In genomic region chr17:40545660-40546059, GRCh38 we compare ENCODE assay signal across 12 cellular contexts. TPM values are rescaled to one million over a fixed set of nuclear protein-coding genes. Genes with fewer than 3 reads are reported as not detected.
A peak's percentile ranks its signal among the peaks of the same experiment; 100 is the strongest.
DNase-seq lines count a peak whose midpoint lies in the region; ATAC-seq and TF ChIP-seq lines count a peak whose summit lies in the region.
"Had no signal": no experiment of that assay in that cellular context is flagged by ENCODE, and none has a peak within 500 bp of the region (broad histone marks: within the 10 kb centered on the region; RNA-seq: fewer than 3 reads in every experiment).

No MANE protein-coding gene starts in this region.

- no peak overlapping the region for H3K27ac ChIP-seq in WERI-Rb-1
- H3K27ac ChIP-seq: tibial nerve had no signal

- no peaks in the 10 kb centered on the region for H3K36me3 ChIP-seq in WERI-Rb-1
- H3K36me3 ChIP-seq: tibial nerve had no signal

- peaks cover 92% of the 10 kb centered on the region for H3K4me1 Mint-ChIP-seq in activated T-cell treated with anti-CD3 and anti-CD28 coated beads, Interleukin-2, amount 50 U/mL, for 24 hours (ENCODE audit: low read depth)
- peaks cover 54 to 60% (median 55%) of the 10 kb centered on the region in 3 donors for H3K4me1 Mint-ChIP-seq in IgD-negative memory B cell
- H3K4me1 Mint-ChIP-seq in stimulated activated effector memory CD8-positive, alpha-beta T cell treated with anti-CD3 and anti-CD28 coated beads, Interleukin-12 subunit alpha, Interleukin-12 subunit beta, amount 100 ng/mL, for 72 hours = peaks cover 84% of the 10 kb centered on the region

- no peaks in the 10 kb centered on the region for H3K27me3 Mint-ChIP-seq in activated T-cell treated with anti-CD3 and anti-CD28 coated beads, Interleukin-2, amount 50 U/mL, for 24 hours
- peaks cover 1% of the 10 kb centered on the region for H3K27me3 Mint-ChIP-seq in IgD-negative memory B cell

- H3K4me3 Mint-ChIP-seq in activated T-cell treated with anti-CD3 and anti-CD28 coated beads, Interleukin-2, amount 50 U/mL, for 24 hours = no peak overlapping the region
- H3K4me3 Mint-ChIP-seq in IgD-negative memory B cell = no peak overlapping the region
- H3K4me3 Mint-ChIP-seq in stimulated activated effector memory CD8-positive, alpha-beta T cell treated with anti-CD3 and anti-CD28 coated beads, Interleukin-12 subunit alpha, Interleukin-12 subunit beta, amount 100 ng/mL, for 72 hours = no peak overlapping the region

- no peak for TF ChIP-seq CTCF in WERI-Rb-1 (IDR thresholded peaks at IDR 0.05; ENCODE audit: low read depth, low read length)

- ATAC-seq in stimulated activated effector memory CD8-positive, alpha-beta T cell treated with anti-CD3 and anti-CD28 coated beads, Interleukin-12 subunit alpha, Interleukin-12 subunit beta, amount 100 ng/mL, for 72 hours = no peak

- no peaks in the 10 kb centered on the region for H3K36me3 Mint-ChIP-seq in activated T-cell treated with anti-CD3 and anti-CD28 coated beads, Interleukin-2, amount 50 U/mL, for 24 hours (ENCODE audit: low read depth)
- H3K36me3 Mint-ChIP-seq in IgD-negative memory B cell = no peaks in the 10 kb centered on the region
- H3K36me3 Mint-ChIP-seq in stimulated activated effector memory CD8-positive, alpha-beta T cell treated with anti-CD3 and anti-CD28 coated beads, Interleukin-12 subunit alpha, Interleukin-12 subunit beta, amount 100 ng/mL, for 72 hours = peaks cover 66% of the 10 kb centered on the region

- DNase-seq in activated T-cell treated with anti-CD3 and anti-CD28 coated beads, Interleukin-2, amount 50 U/mL, for 24 hours = peak; percentile 31
- no peak for DNase-seq in activated T-cell treated with anti-CD3 and anti-CD28 coated beads, Interleukin-2, amount 50 U/mL, for 1 hour
- DNase-seq in islet precursor cell (peak; percentile 48), SIG-M5 treated with dmso at 0.1 percent for 504 hours (lab: John Stamatoyannopoulos, UW; ENCODE audit: unreplicated experiment) (no peak), WERI-Rb-1 (no peak), Ammon's horn (ENCODE audit: low spot score) (no peak)
- no peak for DNase-seq in stimulated activated effector memory CD8-positive, alpha-beta T cell treated with anti-CD3 and anti-CD28 coated beads, Interleukin-12 subunit alpha, Interleukin-12 subunit beta, amount 100 ng/mL, for 72 hours (ENCODE audit: low spot score in 2 of 2)
- DNase-seq: activated T-cell treated with anti-CD3 and anti-CD28 coated beads for 4 hours, dermis blood vessel endothelial cell, NCI-H187 had no signal

- H3K9me3 Mint-ChIP-seq in activated T-cell treated with anti-CD3 and anti-CD28 coated beads, Interleukin-2, amount 50 U/mL, for 24 hours = no peaks in the 10 kb centered on the region
- no peaks in the 10 kb centered on the region for H3K9me3 Mint-ChIP-seq in IgD-negative memory B cell
- no peaks in the 10 kb centered on the region for H3K9me3 Mint-ChIP-seq in stimulated activated effector memory CD8-positive, alpha-beta T cell treated with anti-CD3 and anti-CD28 coated beads, Interleukin-12 subunit alpha, Interleukin-12 subunit beta, amount 100 ng/mL, for 72 hours

- H3K27ac Mint-ChIP-seq in activated T-cell treated with anti-CD3 and anti-CD28 coated beads, Interleukin-2, amount 50 U/mL, for 24 hours = peak overlapping the region; percentile 62
- H3K27ac Mint-ChIP-seq in IgD-negative memory B cell = peak overlapping the region in 2 of 3 donors; percentile 6 to 56
- peak overlapping the region; percentile 8 for H3K27ac Mint-ChIP-seq in stimulated activated effector memory CD8-positive, alpha-beta T cell treated with anti-CD3 and anti-CD28 coated beads, Interleukin-12 subunit alpha, Interleukin-12 subunit beta, amount 100 ng/mL, for 72 hours

- H3K4me3 ChIP-seq in WERI-Rb-1 (ENCODE audit: low read depth, low read length) = no peak overlapping the region
- H3K4me3 ChIP-seq: tibial nerve had no signal

- no peaks in the 10 kb centered on the region for H3K9me3 ChIP-seq in WERI-Rb-1 (ENCODE audit: severe bottlenecking)
- H3K9me3 ChIP-seq: tibial nerve had no signal

- no peaks in the 10 kb centered on the region for H3K27me3 ChIP-seq in WERI-Rb-1 (ENCODE audit: insufficient read depth, low read depth, severe bottlenecking)
- H3K27me3 ChIP-seq: tibial nerve had no signal

RNA-seq across cellular contexts. Expression of gene CCR7, which starts 19.6 kb away (rescaled TPM):
- polyA plus RNA-seq in IgD-negative memory B cell = 257 TPM

RNA-seq across cellular contexts. Expression of gene TNS4, which starts 44.2 kb away (rescaled TPM):
- polyA plus RNA-seq in IgD-negative memory B cell = not detected

Comparison
In these comparisons a context has a peak if more than half of its experiments do, and no peak if none do; other contexts are left out.
1. DNase-seq: peak in activated T-cell treated with anti-CD3 and anti-CD28 coated beads, Interleukin-2, amount 50 U/mL, for 24 hours (single experiment) and islet precursor cell (single experiment); none in activated T-cell treated with anti-CD3 and anti-CD28 coated beads, Interleukin-2, amount 50 U/mL, for 1 hour (single experiment), stimulated activated effector memory CD8-positive, alpha-beta T cell treated with anti-CD3 and anti-CD28 coated beads, Interleukin-12 subunit alpha, Interleukin-12 subunit beta, amount 100 ng/mL, for 72 hours (0 of 2), SIG-M5 treated with dmso at 0.1 percent for 504 hours (single experiment), WERI-Rb-1 (single experiment) and Ammon's horn (single experiment).
2. H3K27ac Mint-ChIP-seq: peak in every context shown above with its lines; median percentile 62 in activated T-cell treated with anti-CD3 and anti-CD28 coated beads, Interleukin-2, amount 50 U/mL, for 24 hours; 31 in IgD-negative memory B cell; 8 in stimulated activated effector memory CD8-positive, alpha-beta T cell treated with anti-CD3 and anti-CD28 coated beads, Interleukin-12 subunit alpha, Interleukin-12 subunit beta, amount 100 ng/mL, for 72 hours.